1 cellular context compared by ENCODE assay signal in the genomic region with DNA sequence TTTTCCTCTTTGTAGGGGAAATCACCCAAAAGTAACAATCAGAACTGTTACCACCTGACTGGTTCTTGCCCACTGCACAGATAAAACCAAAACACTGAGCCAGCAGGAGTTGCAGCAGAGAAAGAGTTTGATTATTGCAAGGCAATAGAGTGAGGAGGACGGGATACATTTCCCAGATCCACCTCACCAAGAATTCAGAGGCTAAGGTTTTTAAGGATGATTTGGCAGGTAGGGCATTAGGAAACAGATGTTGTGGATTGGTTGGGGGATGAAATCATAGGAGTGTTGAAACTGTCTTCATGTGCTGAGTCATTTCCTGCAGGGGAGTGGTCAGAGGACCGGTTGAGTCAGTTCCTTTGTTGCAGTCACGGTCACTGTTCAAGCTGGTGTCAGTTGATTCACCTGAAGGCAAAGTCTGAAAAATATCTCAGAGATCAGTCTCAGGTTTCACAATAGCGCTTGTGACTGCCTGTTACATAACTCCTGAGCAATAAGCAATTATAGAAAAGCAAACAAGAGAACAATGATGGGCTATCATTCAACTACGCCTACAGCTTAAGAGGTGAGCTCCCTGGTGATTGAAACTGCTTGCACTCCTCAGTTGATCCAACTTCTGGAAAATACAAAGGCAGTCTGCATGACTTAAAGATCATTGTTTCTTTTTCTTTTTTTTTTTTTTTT.
TF ChIP-seq lines count a peak whose summit lies in the region.

No MANE protein-coding gene starts in this region.

TF ChIP-seq in WTC11, 78 proteins besides CTCF, POLR2A, EP300 and RAD21 (continued from another document):
- TF ChIP-seq TEAD1 (CRISPR knock-in tag; IDR thresholded peaks at IDR 0.05), result peak; percentile 55; the same call in 1 of the 2 replicates
- TF ChIP-seq, protein P1, sequence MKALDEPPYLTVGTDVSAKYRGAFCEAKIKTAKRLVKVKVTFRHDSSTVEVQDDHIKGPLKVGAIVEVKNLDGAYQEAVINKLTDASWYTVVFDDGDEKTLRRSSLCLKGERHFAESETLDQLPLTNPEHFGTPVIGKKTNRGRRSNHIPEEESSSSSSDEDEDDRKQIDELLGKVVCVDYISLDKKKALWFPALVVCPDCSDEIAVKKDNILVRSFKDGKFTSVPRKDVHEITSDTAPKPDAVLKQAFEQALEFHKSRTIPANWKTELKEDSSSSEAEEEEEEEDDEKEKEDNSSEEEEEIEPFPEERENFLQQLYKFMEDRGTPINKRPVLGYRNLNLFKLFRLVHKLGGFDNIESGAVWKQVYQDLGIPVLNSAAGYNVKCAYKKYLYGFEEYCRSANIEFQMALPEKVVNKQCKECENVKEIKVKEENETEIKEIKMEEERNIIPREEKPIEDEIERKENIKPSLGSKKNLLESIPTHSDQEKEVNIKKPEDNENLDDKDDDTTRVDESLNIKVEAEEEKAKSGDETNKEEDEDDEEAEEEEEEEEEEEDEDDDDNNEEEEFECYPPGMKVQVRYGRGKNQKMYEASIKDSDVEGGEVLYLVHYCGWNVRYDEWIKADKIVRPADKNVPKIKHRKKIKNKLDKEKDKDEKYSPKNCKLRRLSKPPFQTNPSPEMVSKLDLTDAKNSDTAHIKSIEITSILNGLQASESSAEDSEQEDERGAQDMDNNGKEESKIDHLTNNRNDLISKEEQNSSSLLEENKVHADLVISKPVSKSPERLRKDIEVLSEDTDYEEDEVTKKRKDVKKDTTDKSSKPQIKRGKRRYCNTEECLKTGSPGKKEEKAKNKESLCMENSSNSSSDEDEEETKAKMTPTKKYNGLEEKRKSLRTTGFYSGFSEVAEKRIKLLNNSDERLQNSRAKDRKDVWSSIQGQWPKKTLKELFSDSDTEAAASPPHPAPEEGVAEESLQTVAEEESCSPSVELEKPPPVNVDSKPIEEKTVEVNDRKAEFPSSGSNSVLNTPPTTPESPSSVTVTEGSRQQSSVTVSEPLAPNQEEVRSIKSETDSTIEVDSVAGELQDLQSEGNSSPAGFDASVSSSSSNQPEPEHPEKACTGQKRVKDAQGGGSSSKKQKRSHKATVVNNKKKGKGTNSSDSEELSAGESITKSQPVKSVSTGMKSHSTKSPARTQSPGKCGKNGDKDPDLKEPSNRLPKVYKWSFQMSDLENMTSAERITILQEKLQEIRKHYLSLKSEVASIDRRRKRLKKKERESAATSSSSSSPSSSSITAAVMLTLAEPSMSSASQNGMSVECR (CRISPR knock-in tag; IDR thresholded peaks at IDR 0.05; ENCODE audit: borderline replicate concordance), result no peak
